10 cellular contexts compared by ENCODE assay signal in genomic region chr3:177830411-177830849, GRCh38.
A peak's percentile ranks its signal among the peaks of the same experiment; 100 is the strongest.
DNase-seq lines count a peak whose midpoint lies in the region; ATAC-seq and FAIRE-seq lines count a peak whose summit lies in the region.
"Had no signal": no experiment of that assay in that cellular context is flagged by ENCODE, and none has a peak within 500 bp of the region (broad histone marks: within the 10 kb centered on the region; RNA-seq: fewer than 3 reads in every experiment).

No MANE protein-coding gene starts in this region.

- FAIRE-seq in urothelium cell line (lab: Jason Lieb, UNC): no peak

- DNase-seq in H4 (ENCODE audit: low spot score): peak; percentile 53
- peak; percentile 90 for DNase-seq in NCI-H69 (lab: John Stamatoyannopoulos, UW)
- DNase-seq in fibroblast of peridontal ligament (ENCODE audit: extremely low read depth): peak; percentile 92
- peak; percentile 95 for DNase-seq in skeletal muscle cell (ENCODE audit: low read depth)
- no peak for DNase-seq in urothelium cell line (ENCODE audit: low spot score)
- no peak for DNase-seq in natural killer cell treated with Interleukin-12 subunit alpha and Interleukin-12 subunit beta and Interleukin-15 and Interleukin-18, amount 100 ng/mL, for 72 hours (ENCODE audit: low spot score)
- DNase-seq: stimulated activated CD4-positive, alpha-beta T cell treated with anti-CD3 and anti-CD28 coated beads, Interleukin-2, amount 100 ng/mL, for 24 hours had no signal

- no peak overlapping the region for H3K4me3 Mint-ChIP-seq in natural killer cell treated with Interleukin-12 subunit alpha and Interleukin-12 subunit beta and Interleukin-15 and Interleukin-18, amount 100 ng/mL, for 72 hours
- H3K4me3 Mint-ChIP-seq: activated naive CD8-positive, alpha-beta T cell had no signal

- ATAC-seq in HG02973 (IDR thresholded peaks at IDR 0.05; ENCODE audit: unreplicated experiment) (no peak), HG03095 (IDR thresholded peaks at IDR 0.05; ENCODE audit: unreplicated experiment) (no peak)
- no peak for ATAC-seq in natural killer cell treated with Interleukin-12 subunit alpha and Interleukin-12 subunit beta and Interleukin-15 and Interleukin-18, amount 100 ng/mL, for 72 hours

- no peaks in the 10 kb centered on the region for H3K9me3 Mint-ChIP-seq in natural killer cell treated with Interleukin-12 subunit alpha and Interleukin-12 subunit beta and Interleukin-15 and Interleukin-18, amount 100 ng/mL, for 72 hours

- no peak overlapping the region for H3K27ac Mint-ChIP-seq in natural killer cell treated with Interleukin-12 subunit alpha and Interleukin-12 subunit beta and Interleukin-15 and Interleukin-18, amount 100 ng/mL, for 72 hours
- H3K27ac Mint-ChIP-seq: activated naive CD8-positive, alpha-beta T cell had no signal

- H3K4me1 Mint-ChIP-seq in natural killer cell treated with Interleukin-12 subunit alpha and Interleukin-12 subunit beta and Interleukin-15 and Interleukin-18, amount 100 ng/mL, for 72 hours (ENCODE audit: low read depth in 2 of 2): peaks cover 10 to 13% of the 10 kb centered on the region in 2 donors

- no peaks in the 10 kb centered on the region for H3K27me3 Mint-ChIP-seq in natural killer cell treated with Interleukin-12 subunit alpha and Interleukin-12 subunit beta and Interleukin-15 and Interleukin-18, amount 100 ng/mL, for 72 hours
- H3K27me3 Mint-ChIP-seq: activated naive CD8-positive, alpha-beta T cell had no signal

- no peaks in the 10 kb centered on the region for H3K36me3 Mint-ChIP-seq in natural killer cell treated with Interleukin-12 subunit alpha and Interleukin-12 subunit beta and Interleukin-15 and Interleukin-18, amount 100 ng/mL, for 72 hours
- H3K36me3 Mint-ChIP-seq: activated naive CD8-positive, alpha-beta T cell had no signal

- no peak overlapping the region for H3K4me3 ChIP-seq in skeletal muscle cell (ENCODE audit: low read depth, low read length)

Comparison
In these comparisons a context has a peak if more than half of its experiments do, and no peak if none do; other contexts are left out.
1. DNase-seq: peak in H4 (single experiment), NCI-H69 (single experiment), fibroblast of peridontal ligament (single experiment) and skeletal muscle cell (single experiment); none in urothelium cell line (single experiment) and natural killer cell treated with Interleukin-12 subunit alpha and Interleukin-12 subunit beta and Interleukin-15 and Interleukin-18, amount 100 ng/mL, for 72 hours (single experiment).